In genomic region chr5:16593630-16594029, GRCh38 we compare ENCODE assay signal across 1 cellular context.
A peak's percentile ranks its signal among the peaks of the same experiment; 100 is the strongest.
TF ChIP-seq lines count a peak whose summit lies in the region.

No MANE protein-coding gene starts in this region.

TF ChIP-seq in K562, 482 proteins besides CTCF, POLR2A, EP300 and RAD21 (continued from another document):
- TF ChIP-seq NR2C1 (IDR thresholded peaks at IDR 0.05): no peak
- peak; percentile 46; the same call in 1 of the 2 replicates for TF ChIP-seq NR2C1 (tag; IDR thresholded peaks at IDR 0.05)
- TF ChIP-seq ZNF75A (CRISPR knock-in tag; IDR thresholded peaks at IDR 0.05): no peak
- no peak for TF ChIP-seq ZNF445 (CRISPR knock-in tag; IDR thresholded peaks at IDR 0.05; ENCODE audit: low read depth)
- TF ChIP-seq ZEB2 (IDR thresholded peaks at IDR 0.05): no peak
- TF ChIP-seq FOSL1 (tag; conservative IDR thresholded peaks at IDR 0.05): peak; percentile 57
- no peak for TF ChIP-seq SMAD3 (CRISPR knock-in tag; conservative IDR thresholded peaks at IDR 0.05)
- peak; percentile 45; the same call in 1 of the 2 replicates for TF ChIP-seq MAFK (IDR thresholded peaks at IDR 0.05; ENCODE audit: low read length)
- 0 out of 2 replicates have a peak, but pooled peaks have one; percentile 9 for TF ChIP-seq JUND (IDR thresholded peaks at IDR 0.05; ENCODE audit: borderline replicate concordance, low read depth, low read length)
- TF ChIP-seq JUND (tag; IDR thresholded peaks at IDR 0.05; ENCODE audit: borderline replicate concordance, low read depth, low read length): no peak; the same call in 2 of the 3 replicates
- no peak for TF ChIP-seq PHF20 (IDR thresholded peaks at IDR 0.05; ENCODE audit: partially characterized antibody)
- peak; percentile 51 for TF ChIP-seq MAFG (tag; conservative IDR thresholded peaks at IDR 0.05)
- TF ChIP-seq ELF1 (tag; IDR thresholded peaks at IDR 0.05): no peak
- TF ChIP-seq C11orf30 (IDR thresholded peaks at IDR 0.05; ENCODE audit: low read depth): peak; percentile 45
- no peak for TF ChIP-seq ZNF140 (CRISPR knock-in tag; IDR thresholded peaks at IDR 0.05)
- peak in 1 of 2 experiments; percentile 35; a peak in 1 of 4 replicates for TF ChIP-seq RCOR1 (IDR thresholded peaks at IDR 0.05; ENCODE audit: borderline replicate concordance in 1 of 2, low read depth in 2 of 2, low read length in 2 of 2)
- no peak for TF ChIP-seq ETV5 (CRISPR knock-in tag; IDR thresholded peaks at IDR 0.05; ENCODE audit: low read depth)
- TF ChIP-seq E2F6 (IDR thresholded peaks at IDR 0.05; ENCODE audit: borderline replicate concordance in 1 of 2, extremely low read depth in 1 of 2, insufficient read depth in 1 of 2, insufficient read length in 1 of 2, low read depth in 1 of 2, low read length in 1 of 2, poor library complexity in 1 of 2, severe bottlenecking in 1 of 2): no peak
- no peak for TF ChIP-seq EP400 (IDR thresholded peaks at IDR 0.05)
- no peak for TF ChIP-seq TBP (optimal IDR thresholded peaks at IDR 0.05; ENCODE audit: low read depth, low read length)
- TF ChIP-seq BACH1 (tag; IDR thresholded peaks at IDR 0.05): peak; percentile 33; the same call in 1 of the 2 replicates
- peak; percentile 75 for TF ChIP-seq NFE2 (IDR thresholded peaks at IDR 0.05; ENCODE audit: low read depth)
- TF ChIP-seq MBD2 (IDR thresholded peaks at IDR 0.05; ENCODE audit: borderline replicate concordance, low read depth): no peak
- TF ChIP-seq YY1 (IDR thresholded peaks at IDR 0.05; ENCODE audit: borderline replicate concordance in 1 of 3, control insufficient read depth in 1 of 3, extremely low read depth in 1 of 3, insufficient read depth in 3 of 3, insufficient read length in 1 of 3, insufficient replicate concordance in 2 of 3, low read depth in 1 of 3, low read length in 2 of 3): peak in 1 of 3 experiments; percentile 60
- no peak for TF ChIP-seq TSC22D4 (tag; IDR thresholded peaks at IDR 0.05)
- TF ChIP-seq CEBPG (CRISPR knock-in tag; IDR thresholded peaks at IDR 0.05): no peak
- 0 out of 4 replicates have a peak, but pooled peaks have one; percentile 31 to 35 for TF ChIP-seq CEBPG (tag; conservative IDR thresholded peaks at IDR 0.05 in 1 of 2, IDR thresholded peaks at IDR 0.05 in 1 of 2)
TF ChIP-seq in K562: peak in this region for 13.
